ENCODE assay signal across 8 cellular contexts in genomic region chr19:17346109-17346671, GRCh38. TPM values are rescaled to one million over a fixed set of nuclear protein-coding genes. Genes with fewer than 3 reads are reported as not detected.
A peak's percentile ranks its signal among the peaks of the same experiment; 100 is the strongest.
DNase-seq lines count a peak whose midpoint lies in the region; ATAC-seq, FAIRE-seq and TF ChIP-seq lines count a peak whose summit lies in the region.

No MANE protein-coding gene starts in this region.

- H3K4me3 ChIP-seq in parathyroid adenoma (ENCODE audit: low read depth, low read length): no peak overlapping the region

- H3K79me2 ChIP-seq in parathyroid adenoma: no peaks in the 10 kb centered on the region

- TF ChIP-seq CTCF in parathyroid adenoma (IDR thresholded peaks at IDR 0.05): peak; percentile 92

- peak; percentile 82 for FAIRE-seq in HTR-8/SVneo (lab: Jason Lieb, UNC)

- no peak overlapping the region for H2AFZ ChIP-seq in parathyroid adenoma

- no peak for ATAC-seq in HG02588 (IDR thresholded peaks at IDR 0.05; ENCODE audit: unreplicated experiment)

- no peaks in the 10 kb centered on the region for H3K27me3 ChIP-seq in parathyroid adenoma (ENCODE audit: control insufficient read depth, insufficient read depth, low read length)

- peak; percentile 92 for DNase-seq in ELF-1 (ENCODE audit: low read depth, low spot score)
- peak; percentile 88 for DNase-seq in HTR-8/SVneo (ENCODE audit: insufficient read length, low spot score)
- DNase-seq in SHP77 (lab: John Stamatoyannopoulos, UW): peak; percentile 33 to 42
- peak; percentile 67 for DNase-seq in activated T-helper 9 cell treated with anti-CD3 and anti-CD28 coated beads, Interleukin-2, amount 50 U/mL, for 16 hours (ENCODE audit: low read depth)
- DNase-seq in germinal center (ENCODE audit: low spot score): peak; percentile 85
- DNase-seq in ureter (ENCODE audit: low spot score): peak; percentile 79

- no peaks in the 10 kb centered on the region for H3K36me3 ChIP-seq in parathyroid adenoma (ENCODE audit: control insufficient read depth, insufficient read depth, low read length)

- no peaks in the 10 kb centered on the region for H3K9me3 ChIP-seq in parathyroid adenoma (ENCODE audit: control insufficient read depth, low read length)

- H3K9ac ChIP-seq in parathyroid adenoma: no peak overlapping the region

- no peak overlapping the region for H3K4me2 ChIP-seq in parathyroid adenoma (ENCODE audit: low read length)

- H3K4me1 ChIP-seq in parathyroid adenoma: no peaks in the 10 kb centered on the region

- H3K27ac ChIP-seq in parathyroid adenoma: peak overlapping the region; percentile 63

RNA-seq across cellular contexts. Expression of gene GTPBP3, which starts 8.8 kb away (rescaled TPM):
- 30.3 TPM for total RNA-seq in ureter

RNA-seq across cellular contexts. Expression of gene ANO8, which starts 11.5 kb away (rescaled TPM):
- 7.9 TPM for total RNA-seq in ureter

RNA-seq across cellular contexts. Expression of gene PLVAP, which starts 31.0 kb away (rescaled TPM):
- 159 TPM for total RNA-seq in ureter

RNA-seq across cellular contexts. Expression of gene DDA1, which starts 36.8 kb away (rescaled TPM):
- 32.0 TPM for total RNA-seq in ureter

RNA-seq across cellular contexts. Expression of gene MRPL34, which starts 40.5 kb away (rescaled TPM):
- total RNA-seq in ureter: 48.5 TPM

Comparison
In these comparisons a context has a peak if more than half of its experiments do, and no peak if none do; other contexts are left out.
1. DNase-seq: peak in every context shown above with its lines; median percentile 92 in ELF-1; 88 in HTR-8/SVneo; 85 in germinal center; 79 in ureter; 67 in activated T-helper 9 cell treated with anti-CD3 and anti-CD28 coated beads, Interleukin-2, amount 50 U/mL, for 16 hours; 38 in SHP77.